10 cellular contexts compared by ENCODE assay signal in the genomic region with DNA sequence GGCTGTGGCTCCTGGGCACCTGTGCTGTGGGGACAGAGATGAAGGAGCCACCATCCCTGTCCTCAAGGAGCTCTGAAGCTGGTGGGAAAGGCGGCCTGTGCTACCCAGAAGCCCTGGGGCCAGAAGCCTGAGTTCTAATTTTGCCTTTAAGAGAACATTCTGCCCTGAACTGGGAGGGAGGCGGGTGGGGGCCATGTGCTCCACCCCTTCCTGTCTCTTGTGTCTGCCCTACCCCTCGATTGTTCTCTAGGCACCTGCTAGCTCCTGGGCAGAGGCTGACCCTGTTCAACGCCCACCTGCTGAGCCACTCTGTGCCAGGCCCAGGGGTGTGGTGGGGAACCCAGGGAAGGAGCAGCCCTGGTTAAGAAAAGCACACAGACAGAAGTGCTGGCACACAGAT. TPM values are rescaled to one million over a fixed set of nuclear protein-coding genes. Genes with fewer than 3 reads are reported as not detected.
DNase-seq lines count a peak whose midpoint lies in the region; ATAC-seq and TF ChIP-seq lines count a peak whose summit lies in the region.
"Had no signal": no experiment of that assay in that cellular context is flagged by ENCODE, and none has a peak within 500 bp of the region (broad histone marks: within the 10 kb centered on the region; RNA-seq: fewer than 3 reads in every experiment).

No MANE protein-coding gene starts in this region.

- H2BK120ac ChIP-seq in trophoblast cell (ENCODE audit: insufficient read depth, low read length, poor library complexity) = no peak overlapping the region

- peak; percentile 20 for DNase-seq in stimulated activated CD4-positive, alpha-beta T cell treated with anti-CD3 and anti-CD28 coated beads, Interleukin-4, amount 100 ng/mL, for 24 hours
- DNase-seq in stimulated activated CD4-positive, alpha-beta T cell treated with anti-CD3 and anti-CD28 coated beads, Interleukin-2, amount 100 ng/mL, for 48 hours = no peak
- DNase-seq in activated CD4-positive, alpha-beta T cell treated with anti-CD3 and anti-CD28 coated beads, Interleukin-2, amount 10 ng/mL, durations not matched to agents 7 days and 5 days = peak; percentile 41
- DNase-seq in endothelial cell (ENCODE audit: low spot score) (no peak), upper lobe of right lung (no peak), trophoblast cell (no peak), G401 (ENCODE audit: low spot score) (no peak)
- DNase-seq: NCI-H226 had no signal

- H4K8ac ChIP-seq in trophoblast cell (ENCODE audit: low read depth, low read length) = no peak overlapping the region

- H2BK5ac ChIP-seq in trophoblast cell (ENCODE audit: low read depth, low read length, poor library complexity) = no peak overlapping the region

- no peak overlapping the region for H3K4ac ChIP-seq in trophoblast cell (ENCODE audit: low read depth, low read length)

- no peak for TF ChIP-seq CTCF in endothelial cell (IDR thresholded peaks at IDR 0.05; ENCODE audit: unreplicated experiment)
- no peak for TF ChIP-seq CTCF in upper lobe of right lung (IDR thresholded peaks at IDR 0.05)

- peak; percentile 4 for ATAC-seq in upper lobe of right lung
- ATAC-seq in HG03520 (IDR thresholded peaks at IDR 0.05; ENCODE audit: unreplicated experiment) = no peak

- H3K9ac ChIP-seq in trophoblast cell (ENCODE audit: low read length) = no peak overlapping the region

- H3K4me1 Mint-ChIP-seq in activated CD4-positive, alpha-beta T cell treated with anti-CD3 and anti-CD28 coated beads, Interleukin-2, amount 10 ng/mL, durations not matched to agents 7 days and 5 days = peaks cover 56% of the 10 kb centered on the region
- peaks cover 58% of the 10 kb centered on the region for H3K4me1 Mint-ChIP-seq in endothelial cell (ENCODE audit: unreplicated experiment)

- peaks cover 20% of the 10 kb centered on the region for H3K4me1 ChIP-seq in upper lobe of right lung
- no peaks in the 10 kb centered on the region for H3K4me1 ChIP-seq in trophoblast cell (ENCODE audit: control insufficient read depth in 1 of 2, insufficient read depth in 2 of 2, low read length in 2 of 2)

- no peaks in the 10 kb centered on the region for H3K9me3 Mint-ChIP-seq in activated CD4-positive, alpha-beta T cell treated with anti-CD3 and anti-CD28 coated beads, Interleukin-2, amount 10 ng/mL, durations not matched to agents 7 days and 5 days
- no peaks in the 10 kb centered on the region for H3K9me3 Mint-ChIP-seq in endothelial cell (ENCODE audit: unreplicated experiment)

- H3K9me3 ChIP-seq in upper lobe of right lung (no peaks in the 10 kb centered on the region), trophoblast cell (ENCODE audit: insufficient read depth, low read depth, low read length) (peaks cover 2% of the 10 kb centered on the region)
- H3K9me3 ChIP-seq: thoracic aorta had no signal

- no peak overlapping the region for H3K4me2 ChIP-seq in trophoblast cell (ENCODE audit: low read length)

- no peaks in the 10 kb centered on the region for H3K79me2 ChIP-seq in trophoblast cell (ENCODE audit: control insufficient read depth, insufficient read depth, low read length, poor library complexity)

- peaks cover 3% of the 10 kb centered on the region for H3K36me3 Mint-ChIP-seq in activated CD4-positive, alpha-beta T cell treated with anti-CD3 and anti-CD28 coated beads, Interleukin-2, amount 10 ng/mL, durations not matched to agents 7 days and 5 days (ENCODE audit: low read depth)
- H3K36me3 Mint-ChIP-seq in endothelial cell (ENCODE audit: low read depth, unreplicated experiment) = peaks cover 9% of the 10 kb centered on the region

- H3K27ac Mint-ChIP-seq in activated CD4-positive, alpha-beta T cell treated with anti-CD3 and anti-CD28 coated beads, Interleukin-2, amount 10 ng/mL, durations not matched to agents 7 days and 5 days = peak overlapping the region; percentile 95
- H3K27ac Mint-ChIP-seq in endothelial cell (ENCODE audit: unreplicated experiment) = peak overlapping the region; percentile 87

- H3K14ac ChIP-seq in trophoblast cell (ENCODE audit: low read length) = no peak overlapping the region

- H3K27me3 ChIP-seq in upper lobe of right lung (no peaks in the 10 kb centered on the region), trophoblast cell (ENCODE audit: insufficient read depth, low read length) (no peaks in the 10 kb centered on the region)

- no peak overlapping the region for H4K91ac ChIP-seq in trophoblast cell (ENCODE audit: low read depth, low read length)

- H3K36me3 ChIP-seq in upper lobe of right lung = no peaks in the 10 kb centered on the region
- no peaks in the 10 kb centered on the region for H3K36me3 ChIP-seq in trophoblast cell (ENCODE audit: control insufficient read depth in 1 of 2, insufficient read depth in 2 of 2, low read length in 2 of 2)
- H3K36me3 ChIP-seq: thoracic aorta had no signal

- peak overlapping the region; percentile 49 for H3K4me3 Mint-ChIP-seq in activated CD4-positive, alpha-beta T cell treated with anti-CD3 and anti-CD28 coated beads, Interleukin-2, amount 10 ng/mL, durations not matched to agents 7 days and 5 days
- H3K4me3 Mint-ChIP-seq in endothelial cell (ENCODE audit: unreplicated experiment) = no peak overlapping the region

- CTCF ChIA-PET in activated CD4-positive, alpha-beta T cell treated with anti-CD3 and anti-CD28 coated beads, Interleukin-2, amount 10 ng/mL, durations not matched to agents 7 days and 5 days (lab: Charles Lee) = interaction anchor here (2.1 kb wide), 1 partner anchor 9 kb away, joined by 8 read pairs; no protein-coding TSS in a partner anchor

- H3K4me3 ChIP-seq in upper lobe of right lung (no peak overlapping the region), trophoblast cell (ENCODE audit: low read depth, low read length) (no peak overlapping the region)
- H3K4me3 ChIP-seq: thoracic aorta had no signal

- H2BK12ac ChIP-seq in trophoblast cell (ENCODE audit: low read length) = no peak overlapping the region

- POLR2A ChIA-PET in activated CD4-positive, alpha-beta T cell treated with anti-CD3 and anti-CD28 coated beads, Interleukin-2, amount 10 ng/mL, durations not matched to agents 7 days and 5 days (lab: Charles Lee) = no interaction called here

- no CpG with 5 or more reads among the region's 4 CpGs for WGBS in trophoblast cell (ENCODE audit: extremely low coverage, insufficient coverage, insufficient read length)

- no peaks in the 10 kb centered on the region for H3K79me1 ChIP-seq in trophoblast cell (ENCODE audit: low read length)

- H3K27me3 Mint-ChIP-seq in activated CD4-positive, alpha-beta T cell treated with anti-CD3 and anti-CD28 coated beads, Interleukin-2, amount 10 ng/mL, durations not matched to agents 7 days and 5 days = no peaks in the 10 kb centered on the region
- peaks cover 7% of the 10 kb centered on the region for H3K27me3 Mint-ChIP-seq in endothelial cell (ENCODE audit: unreplicated experiment)

- H4K12ac ChIP-seq in trophoblast cell (ENCODE audit: low read depth, low read length) = no peak overlapping the region

- H3K23ac ChIP-seq in trophoblast cell (ENCODE audit: low read length) = no peak overlapping the region

- peak overlapping the region; percentile 30 for H3K27ac ChIP-seq in upper lobe of right lung
- H3K27ac ChIP-seq in trophoblast cell (ENCODE audit: low read depth, low read length) = no peak overlapping the region
- H3K27ac ChIP-seq: thoracic aorta had no signal

- intact Hi-C loops in upper lobe of right lung (cut with DNase I) = no loop called here

- in situ Hi-C loops in G401 (cut with HindIII; ENCODE audit: low sequenced_read_pairs) = no loop called here

- H2AFZ ChIP-seq in trophoblast cell (ENCODE audit: insufficient read depth, low read length, poor library complexity) = no peak overlapping the region

- no peak overlapping the region for H2AK5ac ChIP-seq in trophoblast cell (ENCODE audit: low read length)

- H3K18ac ChIP-seq in trophoblast cell (ENCODE audit: low read length) = no peak overlapping the region

RNA-seq across cellular contexts. Expression of gene TRAPPC6A, which starts 5.9 kb away (rescaled TPM):
- 10 to 100 TPM; 55.1 to 64.2 TPM for total RNA-seq in activated CD4-positive, alpha-beta T cell treated with anti-CD3 and anti-CD28 coated beads, Interleukin-2, amount 10 ng/mL, durations not matched to agents 7 days and 5 days
- 86.2 TPM for total RNA-seq in endothelial cell (ENCODE audit: unreplicated experiment)
- total RNA-seq in upper lobe of right lung = 16.9 TPM
- polyA plus RNA-seq in trophoblast cell (2013) = 23.3 and 24.2 TPM in 2 replicates
- total RNA-seq in G401 (2014; rRNA removed; shearing (Covaris generic)) = 38.4 and 52.9 TPM in 2 replicates

RNA-seq across cellular contexts. Expression of gene BLOC1S3, which starts 6.4 kb away (rescaled TPM):
- total RNA-seq in activated CD4-positive, alpha-beta T cell treated with anti-CD3 and anti-CD28 coated beads, Interleukin-2, amount 10 ng/mL, durations not matched to agents 7 days and 5 days = 10 to 100 TPM; 15.3 to 19.7 TPM
- 22.7 TPM for total RNA-seq in endothelial cell (ENCODE audit: unreplicated experiment)
- 17.8 TPM for total RNA-seq in upper lobe of right lung
- 12.9 and 13.8 TPM in 2 replicates for polyA plus RNA-seq in trophoblast cell (2013)
- total RNA-seq in G401 (2014; rRNA removed; shearing (Covaris generic)) = 9.0 and 14.7 TPM in 2 replicates

RNA-seq across cellular contexts. Expression of gene NKPD1, which starts 11.4 kb away (rescaled TPM):
- under 1 TPM in 1 of 2 experiments, not detected in 1; 0.17 TPM for total RNA-seq in activated CD4-positive, alpha-beta T cell treated with anti-CD3 and anti-CD28 coated beads, Interleukin-2, amount 10 ng/mL, durations not matched to agents 7 days and 5 days
- total RNA-seq in endothelial cell (ENCODE audit: unreplicated experiment) (0.67 TPM), upper lobe of right lung (not detected)
- polyA plus RNA-seq in trophoblast cell (2013) = 0.10 TPM in 2 replicates
- total RNA-seq in G401 (2014; rRNA removed; shearing (Covaris generic)) = 0.31 TPM in 1 of 2 replicates, not detected in the other

Comparison
In these comparisons a context has a peak if more than half of its experiments do, and no peak if none do; other contexts are left out.
1. DNase-seq: peak in stimulated activated CD4-positive, alpha-beta T cell treated with anti-CD3 and anti-CD28 coated beads, Interleukin-4, amount 100 ng/mL, for 24 hours (single experiment) and activated CD4-positive, alpha-beta T cell treated with anti-CD3 and anti-CD28 coated beads, Interleukin-2, amount 10 ng/mL, durations not matched to agents 7 days and 5 days (single experiment); none in stimulated activated CD4-positive, alpha-beta T cell treated with anti-CD3 and anti-CD28 coated beads, Interleukin-2, amount 100 ng/mL, for 48 hours (0 of 2), endothelial cell (single experiment), upper lobe of right lung (single experiment), trophoblast cell (0 of 2) and G401 (single experiment).